17 cellular contexts compared by ENCODE assay signal in genomic region chr20:47600967-47601547, GRCh38.
"Had no signal": no experiment of that assay in that cellular context is flagged by ENCODE, and none has a peak within 500 bp of the region (broad histone marks: within the 10 kb centered on the region; RNA-seq: fewer than 3 reads in every experiment).

No MANE protein-coding gene starts in this region.

- H3K27ac Mint-ChIP-seq: activated CD4-positive, alpha-beta memory T cell treated with anti-CD3 and anti-CD28 coated beads for 36 hours; activated CD4-positive, alpha-beta T cell treated with anti-CD3 and anti-CD28 coated beads for 36 hours; activated T-helper 1 cell treated with anti-CD3 and anti-CD28 coated beads, Interleukin-12 subunit alpha, Interleukin-12 subunit beta, Interleukin-2, Interleukin-4 antibody, amounts not matched to agents 30 ng/mL and 10 ng/mL and 1 ng/mL, durations not matched to agents 14 hours and 24 hours and 36 hours; endodermal cell; neural progenitor cell had no signal

- H3K27ac ChIP-seq: dorsolateral prefrontal cortex, lower lobe of right lung, neural progenitor cell, ovary, spleen, stomach, testis, upper lobe of right lung, VCaP had no signal

- H3K4me3 ChIP-seq: dorsolateral prefrontal cortex, lower lobe of right lung, neural progenitor cell, ovary, spleen, stomach, testis, upper lobe of right lung had no signal

- H3K4me1 Mint-ChIP-seq: neural progenitor cell had no signal

- H3K36me3 ChIP-seq: lower lobe of right lung, neural progenitor cell, ovary had no signal

- H2AFZ ChIP-seq: neural progenitor cell had no signal

- ATAC-seq: activated CD4-positive, alpha-beta T cell treated with anti-CD3 and anti-CD28 coated beads for 36 hours; lower lobe of right lung; sciatic nerve; upper lobe of right lung had no signal

- H3K4me3 Mint-ChIP-seq: activated CD4-positive, alpha-beta memory T cell treated with anti-CD3 and anti-CD28 coated beads for 36 hours; activated CD4-positive, alpha-beta T cell treated with anti-CD3 and anti-CD28 coated beads for 36 hours; activated T-helper 1 cell treated with anti-CD3 and anti-CD28 coated beads, Interleukin-12 subunit alpha, Interleukin-12 subunit beta, Interleukin-2, Interleukin-4 antibody, amounts not matched to agents 30 ng/mL and 10 ng/mL and 1 ng/mL, durations not matched to agents 14 hours and 24 hours and 36 hours; endodermal cell; neural progenitor cell had no signal

- DNase-seq: activated CD4-positive, alpha-beta memory T cell treated with anti-CD3 and anti-CD28 coated beads for 36 hours; activated CD4-positive, alpha-beta T cell treated with anti-CD3 and anti-CD28 coated beads for 36 hours; activated naive CD4-positive, alpha-beta T cell; dorsolateral prefrontal cortex; endodermal cell; head of caudate nucleus; lower lobe of right lung; ovary; spleen; stomach; T-helper 9 cell; testis; upper lobe of right lung had no signal

- H3K27me3 Mint-ChIP-seq: activated CD4-positive, alpha-beta memory T cell treated with anti-CD3 and anti-CD28 coated beads for 36 hours; activated CD4-positive, alpha-beta T cell treated with anti-CD3 and anti-CD28 coated beads for 36 hours had no signal

- H3K4me2 ChIP-seq: neural progenitor cell had no signal

- H3K4me1 ChIP-seq: neural progenitor cell, testis had no signal

- H3K27me3 ChIP-seq: dorsolateral prefrontal cortex, neural progenitor cell, ovary, spleen, stomach, testis, upper lobe of right lung had no signal

- H3K9me3 Mint-ChIP-seq: activated CD4-positive, alpha-beta memory T cell treated with anti-CD3 and anti-CD28 coated beads for 36 hours; activated T-helper 1 cell treated with anti-CD3 and anti-CD28 coated beads, Interleukin-12 subunit alpha, Interleukin-12 subunit beta, Interleukin-2, Interleukin-4 antibody, amounts not matched to agents 30 ng/mL and 10 ng/mL and 1 ng/mL, durations not matched to agents 14 hours and 24 hours and 36 hours had no signal
